In the genomic region with DNA sequence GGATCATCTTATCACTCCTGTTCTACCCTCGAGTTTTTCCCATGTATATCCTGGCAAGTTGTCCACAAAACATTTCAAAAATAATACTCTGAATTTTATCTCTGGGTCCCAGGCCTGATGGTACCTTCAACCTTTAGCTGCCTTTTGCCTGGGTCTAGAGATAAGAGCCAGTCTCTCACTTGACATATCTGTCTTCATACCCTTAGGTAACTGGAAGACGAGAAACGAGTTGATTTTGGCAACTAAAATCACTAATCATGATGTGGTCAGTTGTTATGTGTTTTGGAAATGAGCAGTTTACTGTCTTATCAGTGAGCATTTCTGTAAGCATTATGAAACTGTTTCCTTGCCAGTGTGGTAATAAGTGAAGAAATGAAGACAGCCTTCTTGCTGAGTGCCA, we compare ENCODE assay signal across 9 cellular contexts. TPM values are rescaled to one million over a fixed set of nuclear protein-coding genes. Genes with fewer than 3 reads are reported as not detected.
DNase-seq lines count a peak whose midpoint lies in the region; ATAC-seq and TF ChIP-seq lines count a peak whose summit lies in the region.
"Had no signal": no experiment of that assay in that cellular context is flagged by ENCODE, and none has a peak within 500 bp of the region (broad histone marks: within the 10 kb centered on the region; RNA-seq: fewer than 3 reads in every experiment).

No MANE protein-coding gene starts in this region.

- H3K27me3 Mint-ChIP-seq in activated CD4-positive, alpha-beta T cell treated with anti-CD3 and anti-CD28 coated beads, Interleukin-2, amount 10 ng/mL, durations not matched to agents 7 days and 5 days: no peaks in the 10 kb centered on the region
- no peaks in the 10 kb centered on the region for H3K27me3 Mint-ChIP-seq in activated CD4-positive, alpha-beta T cell treated with anti-CD3 and anti-CD28 coated beads, Interleukin-2, amount 10 ng/mL, durations not matched to agents 24 days and 14 days
- no peaks in the 10 kb centered on the region for H3K27me3 Mint-ChIP-seq in activated T-helper 2 cell treated with anti-CD3 and anti-CD28 coated beads, Interferon-gamma antibody, Interleukin-2, Interleukin-4, amounts not matched to agents 10 μg/mL and 5 μg/mL and 100 μg/mL, durations not matched to agents 14 hours and 24 hours and 36 hours (ENCODE audit: low read depth)
- no peaks in the 10 kb centered on the region for H3K27me3 Mint-ChIP-seq in immature natural killer cell (ENCODE audit: low read depth in 3 of 3)

- H3K9me3 Mint-ChIP-seq in activated CD4-positive, alpha-beta T cell treated with anti-CD3 and anti-CD28 coated beads, Interleukin-2, amount 10 ng/mL, durations not matched to agents 7 days and 5 days: no peaks in the 10 kb centered on the region
- H3K9me3 Mint-ChIP-seq in activated CD4-positive, alpha-beta T cell treated with anti-CD3 and anti-CD28 coated beads, Interleukin-2, amount 10 ng/mL, durations not matched to agents 24 days and 14 days: no peaks in the 10 kb centered on the region
- no peaks in the 10 kb centered on the region for H3K9me3 Mint-ChIP-seq in activated T-helper 2 cell treated with anti-CD3 and anti-CD28 coated beads, Interferon-gamma antibody, Interleukin-2, Interleukin-4, amounts not matched to agents 10 μg/mL and 5 μg/mL and 100 μg/mL, durations not matched to agents 14 hours and 24 hours and 36 hours
- no peaks in the 10 kb centered on the region for H3K9me3 Mint-ChIP-seq in immature natural killer cell

- no peak overlapping the region for H3K4me3 Mint-ChIP-seq in activated CD4-positive, alpha-beta T cell treated with anti-CD3 and anti-CD28 coated beads, Interleukin-2, amount 10 ng/mL, durations not matched to agents 7 days and 5 days
- no peak overlapping the region for H3K4me3 Mint-ChIP-seq in activated CD4-positive, alpha-beta T cell treated with anti-CD3 and anti-CD28 coated beads, Interleukin-2, amount 10 ng/mL, durations not matched to agents 24 days and 14 days
- H3K4me3 Mint-ChIP-seq in activated T-helper 2 cell treated with anti-CD3 and anti-CD28 coated beads, Interferon-gamma antibody, Interleukin-2, Interleukin-4, amounts not matched to agents 10 μg/mL and 5 μg/mL and 100 μg/mL, durations not matched to agents 14 hours and 24 hours and 36 hours (ENCODE audit: low read depth): no peak overlapping the region
- H3K4me3 Mint-ChIP-seq in immature natural killer cell: peak overlapping the region in 1 of 5 donors; percentile 25

- H3K36me3 Mint-ChIP-seq in activated CD4-positive, alpha-beta T cell treated with anti-CD3 and anti-CD28 coated beads, Interleukin-2, amount 10 ng/mL, durations not matched to agents 7 days and 5 days (ENCODE audit: low read depth): peaks cover 60% of the 10 kb centered on the region
- peaks cover 52% of the 10 kb centered on the region for H3K36me3 Mint-ChIP-seq in activated CD4-positive, alpha-beta T cell treated with anti-CD3 and anti-CD28 coated beads, Interleukin-2, amount 10 ng/mL, durations not matched to agents 24 days and 14 days (ENCODE audit: low read depth)
- peaks cover 67% of the 10 kb centered on the region for H3K36me3 Mint-ChIP-seq in activated T-helper 2 cell treated with anti-CD3 and anti-CD28 coated beads, Interferon-gamma antibody, Interleukin-2, Interleukin-4, amounts not matched to agents 10 μg/mL and 5 μg/mL and 100 μg/mL, durations not matched to agents 14 hours and 24 hours and 36 hours (ENCODE audit: low read depth)
- no peaks in the 10 kb centered on the region for H3K36me3 Mint-ChIP-seq in immature natural killer cell

- peak overlapping the region; percentile 42 for H3K27ac Mint-ChIP-seq in activated CD4-positive, alpha-beta T cell treated with anti-CD3 and anti-CD28 coated beads, Interleukin-2, amount 10 ng/mL, durations not matched to agents 7 days and 5 days
- no peak overlapping the region for H3K27ac Mint-ChIP-seq in activated CD4-positive, alpha-beta T cell treated with anti-CD3 and anti-CD28 coated beads, Interleukin-2, amount 10 ng/mL, durations not matched to agents 24 days and 14 days
- peak overlapping the region; percentile 68 for H3K27ac Mint-ChIP-seq in activated T-helper 2 cell treated with anti-CD3 and anti-CD28 coated beads, Interferon-gamma antibody, Interleukin-2, Interleukin-4, amounts not matched to agents 10 μg/mL and 5 μg/mL and 100 μg/mL, durations not matched to agents 14 hours and 24 hours and 36 hours
- H3K27ac Mint-ChIP-seq in immature natural killer cell: peak overlapping the region; percentile 13 to 70 (median 60)

- DNase-seq in activated CD4-positive, alpha-beta T cell treated with anti-CD3 and anti-CD28 coated beads, Interleukin-2, amount 10 ng/mL, durations not matched to agents 7 days and 5 days: no peak
- DNase-seq in activated CD4-positive, alpha-beta T cell treated with anti-CD3 and anti-CD28 coated beads, Interleukin-2, amount 10 ng/mL, durations not matched to agents 24 days and 14 days: no peak
- DNase-seq in activated T-helper 2 cell treated with anti-CD3 and anti-CD28 coated beads, Interferon-gamma antibody, Interleukin-2, Interleukin-4, amounts not matched to agents 10 μg/mL and 5 μg/mL and 100 μg/mL, durations not matched to agents 14 hours and 24 hours and 36 hours (ENCODE audit: low spot score): no peak
- DNase-seq in immature natural killer cell (no peak), thyroid gland (no peak), WERI-Rb-1 (no peak)
- DNase-seq: NCI-H1436 had no signal

- peaks cover 41 to 72% of the 10 kb centered on the region in 2 donors for H3K4me1 ChIP-seq in thyroid gland

- 46 to 58% methylated on average over 3 of the region's 3 CpGs for WGBS in thyroid gland, 2 donors

- H3K4me1 Mint-ChIP-seq in activated CD4-positive, alpha-beta T cell treated with anti-CD3 and anti-CD28 coated beads, Interleukin-2, amount 10 ng/mL, durations not matched to agents 7 days and 5 days: peaks cover 58% of the 10 kb centered on the region
- peaks cover 46% of the 10 kb centered on the region for H3K4me1 Mint-ChIP-seq in activated CD4-positive, alpha-beta T cell treated with anti-CD3 and anti-CD28 coated beads, Interleukin-2, amount 10 ng/mL, durations not matched to agents 24 days and 14 days
- H3K4me1 Mint-ChIP-seq in activated T-helper 2 cell treated with anti-CD3 and anti-CD28 coated beads, Interferon-gamma antibody, Interleukin-2, Interleukin-4, amounts not matched to agents 10 μg/mL and 5 μg/mL and 100 μg/mL, durations not matched to agents 14 hours and 24 hours and 36 hours (ENCODE audit: low read depth): peaks cover 47% of the 10 kb centered on the region
- peaks cover 68 to 77% of the 10 kb centered on the region in 2 donors for H3K4me1 Mint-ChIP-seq in immature natural killer cell

- ATAC-seq in GM21576 (IDR thresholded peaks at IDR 0.05; ENCODE audit: unreplicated experiment) (no peak), HG03521 (IDR thresholded peaks at IDR 0.05; ENCODE audit: unreplicated experiment) (no peak)

- H3K4me3 ChIP-seq in thyroid gland (replicated peaks in 1 of 3): no peak overlapping the region
- no peak overlapping the region for H3K4me3 ChIP-seq in WERI-Rb-1 (ENCODE audit: low read depth, low read length)

- CTCF ChIA-PET in activated CD4-positive, alpha-beta T cell treated with anti-CD3 and anti-CD28 coated beads, Interleukin-2, amount 10 ng/mL, durations not matched to agents 7 days and 5 days (lab: Charles Lee): interaction anchor here (1.4 kb wide), 1 partner anchor 40 kb away, joined by 5 read pairs; no protein-coding TSS in a partner anchor

- TF ChIP-seq CTCF in thyroid gland (IDR thresholded peaks at IDR 0.05) (no peak), WERI-Rb-1 (IDR thresholded peaks at IDR 0.05; ENCODE audit: low read depth, low read length) (no peak)

- no peaks in the 10 kb centered on the region for H3K9me3 ChIP-seq in thyroid gland
- no peaks in the 10 kb centered on the region for H3K9me3 ChIP-seq in WERI-Rb-1 (ENCODE audit: severe bottlenecking)

- POLR2A ChIA-PET in activated CD4-positive, alpha-beta T cell treated with anti-CD3 and anti-CD28 coated beads, Interleukin-2, amount 10 ng/mL, durations not matched to agents 7 days and 5 days (lab: Charles Lee): no interaction called here

- H3K36me3 ChIP-seq in thyroid gland (no peaks in the 10 kb centered on the region), WERI-Rb-1 (peaks cover 70% of the 10 kb centered on the region)

- intact Hi-C loops in activated CD4-positive, alpha-beta T cell treated with anti-CD3 and anti-CD28 coated beads, Interleukin-2, amount 10 ng/mL, durations not matched to agents 24 days and 14 days (cut with micrococcal nuclease): no loop called here
- intact Hi-C loops in activated T-helper 2 cell treated with anti-CD3 and anti-CD28 coated beads, Interferon-gamma antibody, Interleukin-2, Interleukin-4, amounts not matched to agents 10 μg/mL and 5 μg/mL and 100 μg/mL, durations not matched to agents 14 hours and 24 hours and 36 hours (cut with micrococcal nuclease): no loop called here
- intact Hi-C loops in thyroid gland (cut with DNase I): no loop called here

- H3K27ac ChIP-seq in thyroid gland (peak overlapping the region; percentile 31 to 90 (median 43)), WERI-Rb-1 (no peak overlapping the region)

- H3K27me3 ChIP-seq in thyroid gland: no peaks in the 10 kb centered on the region
- H3K27me3 ChIP-seq in WERI-Rb-1 (ENCODE audit: insufficient read depth, low read depth, severe bottlenecking): no peaks in the 10 kb centered on the region

- TF ChIP-seq POLR2A in thyroid gland (IDR thresholded peaks at IDR 0.05): no peak

RNA-seq across cellular contexts. Expression of a gene that starts 6.3 kb away (rescaled TPM):
- 100 to 1,000 TPM; 191 to 219 TPM for total RNA-seq in activated CD4-positive, alpha-beta T cell treated with anti-CD3 and anti-CD28 coated beads, Interleukin-2, amount 10 ng/mL, durations not matched to agents 7 days and 5 days
- 153 and 160 TPM in 2 replicates for total RNA-seq in activated CD4-positive, alpha-beta T cell treated with anti-CD3 and anti-CD28 coated beads, Interleukin-2, amount 10 ng/mL, durations not matched to agents 24 days and 14 days
- total RNA-seq in activated T-helper 2 cell treated with anti-CD3 and anti-CD28 coated beads, Interferon-gamma antibody, Interleukin-2, Interleukin-4, amounts not matched to agents 10 μg/mL and 5 μg/mL and 100 μg/mL, durations not matched to agents 14 hours and 24 hours and 36 hours: 177 and 200 TPM in 2 replicates
- 100 to 1,000 TPM in 1 of 3 donors, 10 to 100 TPM in 2; 60.3 to 154 (median 66.5) TPM for polyA plus RNA-seq in immature natural killer cell
- total RNA-seq in thyroid gland: 100 to 1,000 TPM in 3 of 4 donors, 10 to 100 TPM in 1; 62.5 to 159 (median 127) TPM

RNA-seq across cellular contexts. Expression of a gene that starts 11.5 kb away (rescaled TPM):
- 10 to 100 TPM; 25.5 to 27.9 TPM for total RNA-seq in activated CD4-positive, alpha-beta T cell treated with anti-CD3 and anti-CD28 coated beads, Interleukin-2, amount 10 ng/mL, durations not matched to agents 7 days and 5 days
- 28.0 and 28.3 TPM in 2 replicates for total RNA-seq in activated CD4-positive, alpha-beta T cell treated with anti-CD3 and anti-CD28 coated beads, Interleukin-2, amount 10 ng/mL, durations not matched to agents 24 days and 14 days
- 29.3 and 29.9 TPM in 2 replicates for total RNA-seq in activated T-helper 2 cell treated with anti-CD3 and anti-CD28 coated beads, Interferon-gamma antibody, Interleukin-2, Interleukin-4, amounts not matched to agents 10 μg/mL and 5 μg/mL and 100 μg/mL, durations not matched to agents 14 hours and 24 hours and 36 hours
- 10 to 100 TPM; 39.7 to 51.8 (median 49.6) TPM for polyA plus RNA-seq in immature natural killer cell
- total RNA-seq in thyroid gland: 10 to 100 TPM; 17.9 to 33.3 (median 32.8) TPM

RNA-seq across cellular contexts. Expression of a gene that starts 40.8 kb away (rescaled TPM):
- total RNA-seq in activated CD4-positive, alpha-beta T cell treated with anti-CD3 and anti-CD28 coated beads, Interleukin-2, amount 10 ng/mL, durations not matched to agents 7 days and 5 days: 10 to 100 TPM; 60.8 to 64.7 TPM
- 74.0 and 76.0 TPM in 2 replicates for total RNA-seq in activated CD4-positive, alpha-beta T cell treated with anti-CD3 and anti-CD28 coated beads, Interleukin-2, amount 10 ng/mL, durations not matched to agents 24 days and 14 days
- total RNA-seq in activated T-helper 2 cell treated with anti-CD3 and anti-CD28 coated beads, Interferon-gamma antibody, Interleukin-2, Interleukin-4, amounts not matched to agents 10 μg/mL and 5 μg/mL and 100 μg/mL, durations not matched to agents 14 hours and 24 hours and 36 hours: 64.3 and 65.7 TPM in 2 replicates
- polyA plus RNA-seq in immature natural killer cell: 100 to 1,000 TPM in 2 of 3 donors, 10 to 100 TPM in 1; 86.2 to 110 (median 101) TPM
- total RNA-seq in thyroid gland: 10 to 100 TPM; 27.9 to 72.0 (median 38.5) TPM

RNA-seq across cellular contexts. Expression of a gene that starts 44.5 kb away (rescaled TPM):
- total RNA-seq in activated CD4-positive, alpha-beta T cell treated with anti-CD3 and anti-CD28 coated beads, Interleukin-2, amount 10 ng/mL, durations not matched to agents 7 days and 5 days: 100 to 1,000 TPM; 257 to 297 TPM
- total RNA-seq in activated CD4-positive, alpha-beta T cell treated with anti-CD3 and anti-CD28 coated beads, Interleukin-2, amount 10 ng/mL, durations not matched to agents 24 days and 14 days: 330 and 351 TPM in 2 replicates
- total RNA-seq in activated T-helper 2 cell treated with anti-CD3 and anti-CD28 coated beads, Interferon-gamma antibody, Interleukin-2, Interleukin-4, amounts not matched to agents 10 μg/mL and 5 μg/mL and 100 μg/mL, durations not matched to agents 14 hours and 24 hours and 36 hours: 323 and 329 TPM in 2 replicates
- polyA plus RNA-seq in immature natural killer cell: 100 to 1,000 TPM; 399 to 508 (median 457) TPM
- total RNA-seq in thyroid gland: 100 to 1,000 TPM; 128 to 265 (median 232) TPM
